8 cellular contexts compared by ENCODE assay signal in genomic region chr5:116576043-116576713, GRCh38. TPM values are rescaled to one million over a fixed set of nuclear protein-coding genes. Genes with fewer than 3 reads are reported as not detected.
DNase-seq lines count a peak whose midpoint lies in the region; ATAC-seq and TF ChIP-seq lines count a peak whose summit lies in the region.

No MANE protein-coding gene starts in this region.

- H3K36me3 ChIP-seq in heart right ventricle (no peaks in the 10 kb centered on the region), trophoblast cell (ENCODE audit: control insufficient read depth in 1 of 2, insufficient read depth in 2 of 2, low read length in 2 of 2) (peaks cover 0 to 9% of the 10 kb centered on the region in 2 experiments)

- peak; percentile 42 for ATAC-seq in HG02588 (IDR thresholded peaks at IDR 0.05; ENCODE audit: unreplicated experiment)
- peak; percentile 31 for ATAC-seq in activated naive CD8-positive, alpha-beta T cell treated with anti-CD3 and anti-CD28 coated beads, Interleukin-2, amount 10 ng/mL, durations not matched to agents 7 days and 5 days (ENCODE audit: low read depth)
- ATAC-seq in heart right ventricle = peak; percentile 40 to 79 (median 66)

- no peaks in the 10 kb centered on the region for H3K9me3 ChIP-seq in heart right ventricle
- peaks cover 2% of the 10 kb centered on the region for H3K9me3 ChIP-seq in trophoblast cell (ENCODE audit: insufficient read depth, low read depth, low read length)

- H3K27me3 ChIP-seq in heart right ventricle = peaks cover 0 to 67% (median 18%) of the 10 kb centered on the region in 7 donors
- no peaks in the 10 kb centered on the region for H3K27me3 ChIP-seq in trophoblast cell (ENCODE audit: insufficient read depth, low read length)

- H2BK120ac ChIP-seq in trophoblast cell (ENCODE audit: insufficient read depth, low read length, poor library complexity) = peak overlapping the region; percentile 100

- H4K91ac ChIP-seq in trophoblast cell (ENCODE audit: low read depth, low read length) = peak overlapping the region; percentile 100

- peaks cover 54% of the 10 kb centered on the region for H3K79me1 ChIP-seq in trophoblast cell (ENCODE audit: low read length)

- H3K27ac ChIP-seq in 22Rv1 (peak overlapping the region; percentile 100), heart right ventricle (peak overlapping the region in 9 of 10 donors; percentile 59 to 91 (median 82)), trophoblast cell (ENCODE audit: low read depth, low read length) (peak overlapping the region; percentile 98)

- POLR2A ChIA-PET in activated naive CD8-positive, alpha-beta T cell treated with anti-CD3 and anti-CD28 coated beads, Interleukin-2, amount 10 ng/mL, durations not matched to agents 7 days and 5 days (lab: Charles Lee) = no interaction called here

- peaks cover 1% of the 10 kb centered on the region for H3K36me3 Mint-ChIP-seq in activated naive CD8-positive, alpha-beta T cell treated with anti-CD3 and anti-CD28 coated beads, Interleukin-2, amount 10 ng/mL, durations not matched to agents 7 days and 5 days

- peak overlapping the region; percentile 100 for H2BK5ac ChIP-seq in trophoblast cell (ENCODE audit: low read depth, low read length, poor library complexity)

- H2AK5ac ChIP-seq in trophoblast cell (ENCODE audit: low read length) = peak overlapping the region; percentile 95

- H3K9ac ChIP-seq in trophoblast cell (ENCODE audit: low read length) = peak overlapping the region; percentile 92

- H4K12ac ChIP-seq in trophoblast cell (ENCODE audit: low read depth, low read length) = peak overlapping the region; percentile 95

- H3K4me3 ChIP-seq in heart right ventricle = peak overlapping the region; percentile 54 to 85 (median 72)
- peak overlapping the region; percentile 70 for H3K4me3 ChIP-seq in trophoblast cell (ENCODE audit: low read depth, low read length)

- no peaks in the 10 kb centered on the region for H3K9me3 Mint-ChIP-seq in activated naive CD8-positive, alpha-beta T cell treated with anti-CD3 and anti-CD28 coated beads, Interleukin-2, amount 10 ng/mL, durations not matched to agents 7 days and 5 days

- intact Hi-C loops in heart right ventricle (cut with DNase I) = loop anchor here in 8 of 10 donors (1.0 to 10.0 kb wide), 5 partner anchors 51 to 441 kb away; no protein-coding TSS in a partner anchor

- H3K4me3 Mint-ChIP-seq in activated naive CD8-positive, alpha-beta T cell treated with anti-CD3 and anti-CD28 coated beads, Interleukin-2, amount 10 ng/mL, durations not matched to agents 7 days and 5 days = peak overlapping the region; percentile 90

- H3K18ac ChIP-seq in trophoblast cell (ENCODE audit: low read length) = peak overlapping the region; percentile 100

- peaks cover 34% of the 10 kb centered on the region for H3K79me2 ChIP-seq in trophoblast cell (ENCODE audit: control insufficient read depth, insufficient read depth, low read length, poor library complexity)

- H3K4me1 Mint-ChIP-seq in activated naive CD8-positive, alpha-beta T cell treated with anti-CD3 and anti-CD28 coated beads, Interleukin-2, amount 10 ng/mL, durations not matched to agents 7 days and 5 days = peaks cover 21% of the 10 kb centered on the region

- H4K8ac ChIP-seq in trophoblast cell (ENCODE audit: low read depth, low read length) = peak overlapping the region; percentile 96

- H3K4me1 ChIP-seq in heart right ventricle (peaks cover 0 to 48% (median 38%) of the 10 kb centered on the region in 9 donors), trophoblast cell (ENCODE audit: control insufficient read depth in 1 of 2, insufficient read depth in 2 of 2, low read length in 2 of 2) (peaks cover 2 to 18% of the 10 kb centered on the region in 2 experiments)

- peak overlapping the region; percentile 99 for H3K14ac ChIP-seq in trophoblast cell (ENCODE audit: low read length)

- peak overlapping the region; percentile 94 for H2AFZ ChIP-seq in trophoblast cell (ENCODE audit: insufficient read depth, low read length, poor library complexity)

- DNase-seq in NCI-H146 (lab: John Stamatoyannopoulos, UW) (peak; percentile 8), heart right ventricle (peak; percentile 48 to 66), trophoblast cell (peak; percentile 59 to 78), MV-4-11 (lab: John Stamatoyannopoulos, UW) (no peak)
- peak; percentile 70 for DNase-seq in activated naive CD8-positive, alpha-beta T cell treated with anti-CD3 and anti-CD28 coated beads, Interleukin-2, amount 10 ng/mL, durations not matched to agents 7 days and 5 days

- H3K4me2 ChIP-seq in trophoblast cell (ENCODE audit: low read length) = peak overlapping the region; percentile 98

- H3K27me3 Mint-ChIP-seq in activated naive CD8-positive, alpha-beta T cell treated with anti-CD3 and anti-CD28 coated beads, Interleukin-2, amount 10 ng/mL, durations not matched to agents 7 days and 5 days = peaks cover 79% of the 10 kb centered on the region

- TF ChIP-seq CTCF in 22Rv1 (IDR thresholded peaks at IDR 0.05) (peak; percentile 99), GM12873 (IDR thresholded peaks at IDR 0.05; ENCODE audit: insufficient read depth, low read depth, low read length, missing control alignments) (peak; percentile 84), heart right ventricle (IDR thresholded peaks at IDR 0.05) (peak; percentile 69 to 92 (median 85))

- peak overlapping the region; percentile 99 for H3K4ac ChIP-seq in trophoblast cell (ENCODE audit: low read depth, low read length)

- H3K23ac ChIP-seq in trophoblast cell (ENCODE audit: low read length) = no peak overlapping the region

- H2BK12ac ChIP-seq in trophoblast cell (ENCODE audit: low read length) = peak overlapping the region; percentile 99

- 5 to 7% methylated on average over 44 of the region's 44 CpGs for WGBS in heart right ventricle, 2 donors
- no CpG with 5 or more reads among the region's 44 CpGs for WGBS in trophoblast cell (ENCODE audit: extremely low coverage, insufficient coverage, insufficient read length)

- H3K27ac Mint-ChIP-seq in activated naive CD8-positive, alpha-beta T cell treated with anti-CD3 and anti-CD28 coated beads, Interleukin-2, amount 10 ng/mL, durations not matched to agents 7 days and 5 days = no peak overlapping the region

RNA-seq across cellular contexts. Expression of gene SEMA6A, which starts 1.6 kb away (rescaled TPM):
- not detected for total RNA-seq in activated naive CD8-positive, alpha-beta T cell treated with anti-CD3 and anti-CD28 coated beads, Interleukin-2, amount 10 ng/mL, durations not matched to agents 7 days and 5 days
- total RNA-seq in heart right ventricle = 10 to 100 TPM in 2 of 10 donors, 1 to 10 TPM in 8; 2.9 to 11.3 (median 8.3) TPM
- polyA plus RNA-seq in heart right ventricle = 1 to 10 TPM; 3.0 to 4.2 TPM
- polyA plus RNA-seq in trophoblast cell (2013) = 559 and 563 TPM in 2 replicates
